ENCODE assay signal across 17 cellular contexts in the genomic region with DNA sequence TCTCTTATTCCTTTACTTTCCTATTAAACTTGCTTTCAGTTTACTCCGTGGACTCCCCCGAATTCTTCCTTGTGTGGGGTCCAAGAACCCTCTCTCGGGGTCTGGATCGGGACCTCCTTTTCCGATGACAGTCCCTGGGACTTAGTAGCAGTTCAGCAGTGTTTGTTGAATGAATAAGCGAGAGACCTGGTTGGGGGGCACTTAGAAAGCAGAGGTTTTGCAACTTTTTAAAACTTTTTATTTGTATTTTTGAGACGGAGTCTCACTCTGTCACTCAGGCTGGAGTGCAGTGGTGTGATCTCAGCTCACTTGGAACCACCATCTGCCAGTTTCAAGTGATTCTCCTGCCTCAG. TPM values are rescaled to one million over a fixed set of nuclear protein-coding genes. Genes with fewer than 3 reads are reported as not detected.
A peak's percentile ranks its signal among the peaks of the same experiment; 100 is the strongest.
DNase-seq lines count a peak whose midpoint lies in the region; ATAC-seq and TF ChIP-seq lines count a peak whose summit lies in the region.
"Had no signal": no experiment of that assay in that cellular context is flagged by ENCODE, and none has a peak within 500 bp of the region (broad histone marks: within the 10 kb centered on the region; RNA-seq: fewer than 3 reads in every experiment).

No MANE protein-coding gene starts in this region.

- H3K4me1 ChIP-seq in HCT116 (ENCODE audit: control insufficient read depth in 1 of 2, insufficient read depth in 2 of 2, low read length in 2 of 2) (peaks cover 21 to 43% of the 10 kb centered on the region in 2 experiments), RWPE2 (ENCODE audit: insufficient read depth, poor library complexity, severe bottlenecking) (peaks cover 25% of the 10 kb centered on the region), mesendoderm (ENCODE audit: control insufficient read depth, low read depth, low read length) (peaks cover 5% of the 10 kb centered on the region), smooth muscle cell (ENCODE audit: low read depth) (peaks cover 15% of the 10 kb centered on the region), esophagus squamous epithelium (peaks cover 34 to 79% (median 48%) of the 10 kb centered on the region in 3 donors)

- no peak for TF ChIP-seq POLR2A in HCT116 (IDR thresholded peaks at IDR 0.05; ENCODE audit: borderline replicate concordance, extremely low read depth, insufficient read depth, insufficient read length)
- no peak for TF ChIP-seq POLR2A in esophagus squamous epithelium (IDR thresholded peaks at IDR 0.05)

- H3F3A ChIP-seq in smooth muscle cell (ENCODE audit: low read depth): peaks cover 7% of the 10 kb centered on the region

- H4K8ac ChIP-seq in mesendoderm (ENCODE audit: low read depth, low read length): no peak overlapping the region

- no peaks in the 10 kb centered on the region for H3K36me3 ChIP-seq in HCT116 (ENCODE audit: control insufficient read depth in 1 of 2, insufficient read depth in 2 of 2, low read length in 2 of 2)
- H3K36me3 ChIP-seq in RWPE2 (ENCODE audit: low read depth): no peaks in the 10 kb centered on the region
- H3K36me3 ChIP-seq in mesendoderm (ENCODE audit: control insufficient read depth, insufficient read depth, low read length): no peaks in the 10 kb centered on the region
- no peaks in the 10 kb centered on the region for H3K36me3 ChIP-seq in smooth muscle cell (ENCODE audit: low read depth)
- no peaks in the 10 kb centered on the region for H3K36me3 ChIP-seq in esophagus squamous epithelium
- H3K36me3 ChIP-seq: BE2C had no signal

- no peak overlapping the region for H3K23ac ChIP-seq in mesendoderm (ENCODE audit: low read length)

- no peaks in the 10 kb centered on the region for H3K79me1 ChIP-seq in mesendoderm (ENCODE audit: low read length)

- H3K18ac ChIP-seq in mesendoderm (ENCODE audit: low read length): no peak overlapping the region

- H2BK5ac ChIP-seq in mesendoderm (ENCODE audit: low read length): no peak overlapping the region

- no peaks in the 10 kb centered on the region for H3K9me2 ChIP-seq in HCT116 (ENCODE audit: insufficient read depth)

- peak overlapping the region; percentile 56 for H3K56ac ChIP-seq in mesendoderm (ENCODE audit: low read length)

- 0 out of 2 replicates have a peak overlapping the region, but pooled peaks have one; percentile 40 for H3K27ac ChIP-seq in HCT116 (ENCODE audit: low read depth, low read length)
- peak overlapping the region; percentile 75 for H3K27ac ChIP-seq in RWPE2 (ENCODE audit: poor library complexity, severe bottlenecking)
- no peak overlapping the region for H3K27ac ChIP-seq in mesendoderm (ENCODE audit: low read depth, low read length)
- H3K27ac ChIP-seq in smooth muscle cell (ENCODE audit: low read depth): peak overlapping the region; percentile 53
- peak overlapping the region in 2 of 4 donors; percentile 49 to 89 for H3K27ac ChIP-seq in esophagus squamous epithelium
- H3K27ac ChIP-seq: KMS-11 had no signal

- no peak overlapping the region for H3K9ac ChIP-seq in HCT116 (ENCODE audit: low read length)
- H3K9ac ChIP-seq in mesendoderm (ENCODE audit: low read length): no peak overlapping the region
- no peak overlapping the region for H3K9ac ChIP-seq in smooth muscle cell (ENCODE audit: low read depth)
- H3K9ac ChIP-seq: KMS-11 had no signal

- H3K27me3 ChIP-seq in HCT116 (ENCODE audit: insufficient read depth, low read length) (no peaks in the 10 kb centered on the region), RWPE2 (ENCODE audit: insufficient read depth, poor library complexity, severe bottlenecking) (no peaks in the 10 kb centered on the region), mesendoderm (ENCODE audit: insufficient read depth, low read length, poor library complexity) (no peaks in the 10 kb centered on the region), smooth muscle cell (ENCODE audit: low read depth) (no peaks in the 10 kb centered on the region), esophagus squamous epithelium (peaks cover 0 to 37% (median 0%) of the 10 kb centered on the region in 4 donors)
- H3K27me3 ChIP-seq: BE2C had no signal

- no peak for TF ChIP-seq CTCF in HCT116 (IDR thresholded peaks at IDR 0.05 in 2 of 3, conservative IDR thresholded peaks at IDR 0.05 in 1 of 3; ENCODE audit: borderline replicate concordance in 1 of 3, insufficient read depth in 1 of 3, low read depth in 2 of 3, low read length in 2 of 3)
- TF ChIP-seq CTCF in RWPE2 (IDR thresholded peaks at IDR 0.05; ENCODE audit: poor library complexity, severe bottlenecking): no peak
- no peak for TF ChIP-seq CTCF in smooth muscle cell (IDR thresholded peaks at IDR 0.05; ENCODE audit: borderline replicate concordance, insufficient read depth, poor library complexity, severe bottlenecking)
- TF ChIP-seq CTCF in esophagus squamous epithelium (IDR thresholded peaks at IDR 0.05): no peak

- CTCF ChIA-PET in HCT116 (lab: Charles Lee): no interaction called here

- WGBS in mesendoderm (ENCODE audit: extremely low coverage, insufficient coverage, low lambda C conversion rate): no CpG with 5 or more reads among the region's 7 CpGs
- WGBS in smooth muscle cell (ENCODE audit: low lambda C conversion rate): 90% methylated on average over 7 of the region's 7 CpGs
- WGBS in esophagus squamous epithelium, 2 donors: 87 to 88% methylated on average over 7 of the region's 7 CpGs

- H2BK120ac ChIP-seq in mesendoderm (ENCODE audit: low read depth, low read length): no peak overlapping the region

- no TSS peak for BruUV-seq in HCT116 (replicated peaks; lab: Mats Ljungman, UMichigan)

- POLR2A ChIA-PET in HCT116 (lab: Charles Lee): interaction anchor here (0.9 to 1.3 kb wide), 2 partner anchors 11 to 16 kb away, joined by 3 read pairs; a partner anchor contains a TSS

- no peak for TF ChIP-seq RAD21 in HCT116 (IDR thresholded peaks at IDR 0.05; ENCODE audit: low read depth)

- H3K4me3 ChIP-seq in HCT116 (replicated peaks in 1 of 2; ENCODE audit: low read depth in 1 of 2, low read length in 2 of 2) (no peak overlapping the region), RWPE2 (ENCODE audit: severe bottlenecking) (no peak overlapping the region), mesendoderm (ENCODE audit: low read length) (no peak overlapping the region), smooth muscle cell (no peak overlapping the region), esophagus squamous epithelium (no peak overlapping the region)

- H4K20me1 ChIP-seq in HCT116 (ENCODE audit: insufficient read depth) (no peaks in the 10 kb centered on the region), smooth muscle cell (ENCODE audit: low read depth) (no peaks in the 10 kb centered on the region)

- no peak overlapping the region for H2BK15ac ChIP-seq in mesendoderm (replicated peaks; ENCODE audit: low read depth)

- H3K9me3 ChIP-seq in HCT116 (ENCODE audit: control insufficient read depth in 1 of 2, insufficient read depth in 1 of 2, low read depth in 1 of 2, low read length in 2 of 2) (no peaks in the 10 kb centered on the region), RWPE2 (ENCODE audit: severe bottlenecking) (no peaks in the 10 kb centered on the region), smooth muscle cell (replicated peaks; ENCODE audit: low read depth) (no peaks in the 10 kb centered on the region), esophagus squamous epithelium (no peaks in the 10 kb centered on the region)
- H3K9me3 ChIP-seq: BE2C had no signal

- RAD21 ChIA-PET in HCT116 (lab: Charles Lee; ENCODE audit: low non-redundant PET in 1 of 2, low total read pairs in 2 of 2, uncharacterized antibody in 2 of 2, unreplicated experiment in 2 of 2): no interaction called here

- DNase-seq in HCT116 (ENCODE audit: low read depth, low spot score) (no peak), RWPE2 (ENCODE audit: low spot score) (no peak), mesendoderm (no peak), smooth muscle cell (lab: John Stamatoyannopoulos, UW; ENCODE audit: unreplicated experiment) (no peak), NCI-H524 (lab: John Stamatoyannopoulos, UW) (no peak), esophagus squamous epithelium (lab: John Stamatoyannopoulos, UW) (no peak)
- DNase-seq: BE2C; CD4-positive, alpha-beta T cell; COR-L47; DMS 273 treated with DMSO at 0.1 percent for 48 hours; NCI-H1092 treated with DMSO at 0.1 percent for 48 hours; NCI-H1436 treated with DMSO at 0.1 percent for 48 hours; NCI-H1930 had no signal

- no peak overlapping the region for H4K5ac ChIP-seq in mesendoderm (ENCODE audit: low read length)

- no peak overlapping the region for H2AK5ac ChIP-seq in mesendoderm (ENCODE audit: low read length)

- H2AFZ ChIP-seq in HCT116 (ENCODE audit: low read depth, low read length, poor library complexity, severe bottlenecking): no peak overlapping the region
- H2AFZ ChIP-seq in smooth muscle cell (ENCODE audit: low read depth): no peak overlapping the region

- intact Hi-C loops in HCT116 (cut with micrococcal nuclease) (no loop called here), esophagus squamous epithelium (cut with DNase I) (no loop called here)

- no peaks in the 10 kb centered on the region for H3K79me2 ChIP-seq in HCT116 (ENCODE audit: insufficient read depth, low read length)
- no peaks in the 10 kb centered on the region for H3K79me2 ChIP-seq in mesendoderm (ENCODE audit: control insufficient read depth, insufficient read depth, low read length)
- H3K79me2 ChIP-seq in smooth muscle cell (ENCODE audit: low read depth): no peaks in the 10 kb centered on the region

- no peak for ATAC-seq in HCT116
- ATAC-seq in RWPE2 (ENCODE audit: low read depth): no peak
- no peak for ATAC-seq in GM19328 (IDR thresholded peaks at IDR 0.05; ENCODE audit: unreplicated experiment)
- ATAC-seq in HG02938 (IDR thresholded peaks at IDR 0.05; ENCODE audit: unreplicated experiment): no peak

- no peak overlapping the region for H3K4ac ChIP-seq in mesendoderm (ENCODE audit: low read depth, low read length)

- H3K4me2 ChIP-seq in HCT116 (ENCODE audit: low read length): peak overlapping the region; percentile 50
- H3K4me2 ChIP-seq in mesendoderm (ENCODE audit: low read length): no peak overlapping the region
- H3K4me2 ChIP-seq in smooth muscle cell: peak overlapping the region; percentile 7

RNA-seq across cellular contexts. Expression of a gene that starts 2.1 kb away (rescaled TPM):
- total RNA-seq in HCT116 (2021; ENCODE audit: unreplicated experiment) (not detected), smooth muscle cell (5.3 and 10.1 TPM in 2 replicates), esophagus squamous epithelium (10 to 100 TPM in 2 of 4 donors, 1 to 10 TPM in 2; 4.7 to 28.3 (median 14.4) TPM)
- polyA plus RNA-seq in HCT116 (2012): 0.06 and 0.07 TPM in 2 replicates
- polyA plus RNA-seq in mesendoderm (2013, experiment 1 of 2): 1.2 TPM
- 1.4 TPM for polyA plus RNA-seq in mesendoderm (2013, experiment 2 of 2)
- polyA plus RNA-seq in smooth muscle cell: 6.1 and 30.1 TPM in 2 replicates
- total RNA-seq: A673; CD4-positive, alpha-beta T cell had no signal

RNA-seq across cellular contexts. Expression of a gene that starts 12.3 kb away (rescaled TPM):
- total RNA-seq in HCT116 (2021; ENCODE audit: unreplicated experiment) (50.6 TPM), smooth muscle cell (25.1 and 29.5 TPM in 2 replicates), esophagus squamous epithelium (10 to 100 TPM; 20.0 to 55.0 (median 34.6) TPM)
- 17.5 and 18.9 TPM in 2 replicates for polyA plus RNA-seq in HCT116 (2012)
- polyA plus RNA-seq in mesendoderm (2013, experiment 1 of 2): 21.5 TPM
- 21.0 TPM for polyA plus RNA-seq in mesendoderm (2013, experiment 2 of 2)
- polyA plus RNA-seq in smooth muscle cell: 79.2 and 156 TPM in 2 replicates
- total RNA-seq: CD4-positive, alpha-beta T cell had no signal

RNA-seq across cellular contexts. Expression of a gene that starts 16.1 kb away (rescaled TPM):
- total RNA-seq in HCT116 (2021; ENCODE audit: unreplicated experiment): 131 TPM
- polyA plus RNA-seq in HCT116 (2012): 112 and 144 TPM in 2 replicates
- 287 TPM for polyA plus RNA-seq in mesendoderm (2013, experiment 1 of 2)
- 288 TPM for polyA plus RNA-seq in mesendoderm (2013, experiment 2 of 2)
- 99.0 and 99.6 TPM in 2 replicates for total RNA-seq in smooth muscle cell
- polyA plus RNA-seq in smooth muscle cell: 147 and 161 TPM in 2 replicates
- total RNA-seq in esophagus squamous epithelium: 100 to 1,000 TPM in 3 of 4 donors, 10 to 100 TPM in 1; 98.0 to 157 (median 116) TPM

RNA-seq across cellular contexts. Expression of a gene that starts 24.1 kb away (rescaled TPM):
- 173 TPM for total RNA-seq in HCT116 (2021; ENCODE audit: unreplicated experiment)
- 125 and 138 TPM in 2 replicates for polyA plus RNA-seq in HCT116 (2012)
- polyA plus RNA-seq in mesendoderm (2013, experiment 1 of 2): 65.2 TPM
- polyA plus RNA-seq in mesendoderm (2013, experiment 2 of 2): 61.8 TPM
- 172 and 180 TPM in 2 replicates for total RNA-seq in smooth muscle cell
- 144 and 226 TPM in 2 replicates for polyA plus RNA-seq in smooth muscle cell
- 100 to 1,000 TPM in 2 of 4 donors, 10 to 100 TPM in 2; 42.5 to 213 (median 104) TPM for total RNA-seq in esophagus squamous epithelium

RNA-seq across cellular contexts. Expression of a gene that starts 26.3 kb away (rescaled TPM):
- total RNA-seq in HCT116 (2021; ENCODE audit: unreplicated experiment) (0.61 TPM), smooth muscle cell (0.09 and 0.40 TPM in 2 replicates), esophagus squamous epithelium (under 1 TPM; under 0.01 to 1.00 (median 0.28) TPM)
- 0.31 and 0.53 TPM in 2 replicates for polyA plus RNA-seq in HCT116 (2012)
- polyA plus RNA-seq in mesendoderm (2013, experiment 1 of 2): 0.67 TPM
- polyA plus RNA-seq in mesendoderm (2013, experiment 2 of 2): 0.63 TPM
- polyA plus RNA-seq in smooth muscle cell: 0.86 and 2.6 TPM in 2 replicates
